In genomic region chr3:112745567-112746248, GRCh38 we compare ENCODE assay signal across 19 cellular contexts.
A peak's percentile ranks its signal among the peaks of the same experiment; 100 is the strongest.
DNase-seq lines count a peak whose midpoint lies in the region; ATAC-seq and TF ChIP-seq lines count a peak whose summit lies in the region.
"Had no signal": no experiment of that assay in that cellular context is flagged by ENCODE, and none has a peak within 500 bp of the region (broad histone marks: within the 10 kb centered on the region; RNA-seq: fewer than 3 reads in every experiment).

No MANE protein-coding gene starts in this region.

- H3K4me3 Mint-ChIP-seq in stimulated activated effector memory CD8-positive, alpha-beta T cell treated with anti-CD3 and anti-CD28 coated beads, Interleukin-12 subunit alpha, Interleukin-12 subunit beta, amount 100 ng/mL, for 72 hours, result no peak overlapping the region
- H3K4me3 Mint-ChIP-seq: CD4-positive, alpha-beta memory T cell had no signal

- H3K9me2 ChIP-seq in MM.1S (replicated peaks; ENCODE audit: insufficient read depth, low read length), result no peaks in the 10 kb centered on the region

- H3K9ac ChIP-seq in OCI-LY3 (ENCODE audit: low read length), result peak overlapping the region; percentile 64; the same call in 1 of the 2 replicates
- no peak overlapping the region for H3K9ac ChIP-seq in MM.1S (ENCODE audit: low read length)
- H3K9ac ChIP-seq: KMS-11 had no signal

- H3K36me3 ChIP-seq in OCI-LY3 (replicated peaks; ENCODE audit: low read depth, low read length), result no peaks in the 10 kb centered on the region
- no peaks in the 10 kb centered on the region for H3K36me3 ChIP-seq in SJCRH30
- no peaks in the 10 kb centered on the region for H3K36me3 ChIP-seq in MM.1S (replicated peaks; ENCODE audit: insufficient read depth, low read length)
- H3K36me3 ChIP-seq: BE2C had no signal

- H3K27ac ChIP-seq in OCI-LY3 (ENCODE audit: low read length) (peak overlapping the region; percentile 87), SJCRH30 (no peak overlapping the region), MM.1S (ENCODE audit: low read length) (no peak overlapping the region)
- H3K27ac ChIP-seq: 22Rv1, KMS-11 had no signal

- no peaks in the 10 kb centered on the region for H3K9me3 Mint-ChIP-seq in stimulated activated effector memory CD8-positive, alpha-beta T cell treated with anti-CD3 and anti-CD28 coated beads, Interleukin-12 subunit alpha, Interleukin-12 subunit beta, amount 100 ng/mL, for 72 hours

- no peaks in the 10 kb centered on the region for H4K20me1 ChIP-seq in OCI-LY3 (ENCODE audit: insufficient read depth, low read length)
- no peaks in the 10 kb centered on the region for H4K20me1 ChIP-seq in MM.1S (ENCODE audit: insufficient read depth, low read length)

- H3K4me2 ChIP-seq in OCI-LY3 (ENCODE audit: low read length) (peak overlapping the region; percentile 69), MM.1S (ENCODE audit: low read depth, low read length) (no peak overlapping the region)

- no peak overlapping the region for H3K27ac Mint-ChIP-seq in stimulated activated effector memory CD8-positive, alpha-beta T cell treated with anti-CD3 and anti-CD28 coated beads, Interleukin-12 subunit alpha, Interleukin-12 subunit beta, amount 100 ng/mL, for 72 hours

- H3K4me1 Mint-ChIP-seq in stimulated activated effector memory CD8-positive, alpha-beta T cell treated with anti-CD3 and anti-CD28 coated beads, Interleukin-12 subunit alpha, Interleukin-12 subunit beta, amount 100 ng/mL, for 72 hours, result peaks cover 8% of the 10 kb centered on the region

- H3K79me2 ChIP-seq in OCI-LY3 (ENCODE audit: low read length) (no peaks in the 10 kb centered on the region), MM.1S (ENCODE audit: low read length) (no peaks in the 10 kb centered on the region)

- no peaks in the 10 kb centered on the region for H3K9me3 ChIP-seq in OCI-LY3 (ENCODE audit: insufficient read depth, low read length)
- H3K9me3 ChIP-seq in SJCRH30 (replicated peaks), result no peaks in the 10 kb centered on the region
- H3K9me3 ChIP-seq in MM.1S (replicated peaks; ENCODE audit: insufficient read depth, low read length), result no peaks in the 10 kb centered on the region
- H3K9me3 ChIP-seq: BE2C had no signal

- H2AFZ ChIP-seq in OCI-LY3 (ENCODE audit: low read depth, low read length), result peak overlapping the region; percentile 98; the same call in 1 of the 2 replicates
- H2AFZ ChIP-seq in MM.1S (ENCODE audit: low read length), result no peak overlapping the region

- TF ChIP-seq CTCF in OCI-LY3 (IDR thresholded peaks at IDR 0.05; ENCODE audit: low read depth, low read length), result no peak
- no peak for TF ChIP-seq CTCF in fibroblast of the aortic adventitia (IDR thresholded peaks at IDR 0.05; ENCODE audit: insufficient read depth, low read length)
- TF ChIP-seq CTCF in MM.1S (IDR thresholded peaks at IDR 0.05; ENCODE audit: low read length), result no peak

- no peaks in the 10 kb centered on the region for H3K36me3 Mint-ChIP-seq in stimulated activated effector memory CD8-positive, alpha-beta T cell treated with anti-CD3 and anti-CD28 coated beads, Interleukin-12 subunit alpha, Interleukin-12 subunit beta, amount 100 ng/mL, for 72 hours
- H3K36me3 Mint-ChIP-seq: CD4-positive, alpha-beta memory T cell had no signal

- H3F3A ChIP-seq in MM.1S (ENCODE audit: insufficient read depth, low read length), result no peaks in the 10 kb centered on the region

- no peaks in the 10 kb centered on the region for H3K27me3 ChIP-seq in OCI-LY3 (ENCODE audit: low read depth, low read length)
- no peaks in the 10 kb centered on the region for H3K27me3 ChIP-seq in SJCRH30
- no peaks in the 10 kb centered on the region for H3K27me3 ChIP-seq in MM.1S (replicated peaks; ENCODE audit: insufficient read depth, low read length)
- H3K27me3 ChIP-seq: BE2C had no signal

- ATAC-seq in activated CD4-positive, CD25-positive, alpha-beta regulatory T cell treated with anti-CD3 and anti-CD28 coated beads, Interleukin-2, amount 50 U/mL, for 24 hours, result peak; percentile 59 to 64
- peak; percentile 56 for ATAC-seq in stimulated activated effector memory CD8-positive, alpha-beta T cell treated with anti-CD3 and anti-CD28 coated beads, Interleukin-12 subunit alpha, Interleukin-12 subunit beta, amount 100 ng/mL, for 72 hours
- ATAC-seq: HCT116, Panc1 had no signal

- peaks cover 65% of the 10 kb centered on the region for H3K4me1 ChIP-seq in OCI-LY3 (ENCODE audit: low read length)
- no peaks in the 10 kb centered on the region for H3K4me1 ChIP-seq in SJCRH30
- H3K4me1 ChIP-seq in MM.1S (ENCODE audit: low read length), result peaks cover 17% of the 10 kb centered on the region
- H3K4me1 ChIP-seq: BE2C had no signal

- H3K4me3 ChIP-seq in OCI-LY3 (ENCODE audit: low read length) (peak overlapping the region; percentile 4; the same call in 1 of the 2 replicates), fibroblast of the aortic adventitia (ENCODE audit: low read depth, low read length) (no peak overlapping the region), SJCRH30 (no peak overlapping the region), MM.1S (ENCODE audit: low read length) (no peak overlapping the region)

- no peak for DNase-seq in activated CD4-positive, CD25-positive, alpha-beta regulatory T cell (lab: John Stamatoyannopoulos, UW)
- DNase-seq in fibroblast of the aortic adventitia (ENCODE audit: low read depth), result peak; percentile 39
- DNase-seq in stimulated activated effector memory CD8-positive, alpha-beta T cell treated with anti-CD3 and anti-CD28 coated beads, Interleukin-12 subunit alpha, Interleukin-12 subunit beta, amount 100 ng/mL, for 72 hours (ENCODE audit: low spot score in 2 of 2), result peak in 1 of 2 donors; percentile 2
- no peak for DNase-seq in COLO668 (lab: John Stamatoyannopoulos, UW; ENCODE audit: unreplicated experiment)
- no peak for DNase-seq in SJCRH30
- DNase-seq in MM.1S, result no peak
- DNase-seq: BE2C; CD4-positive, alpha-beta memory T cell; DMS79; NCI-H1092; NCI-H146; NCI-H2081; SHP77 had no signal
